In genomic region chr14:89621009-89621421, GRCh38 we compare ENCODE assay signal across 11 cellular contexts.
DNase-seq lines count a peak whose midpoint lies in the region; ATAC-seq, FAIRE-seq and TF ChIP-seq lines count a peak whose summit lies in the region.
"Had no signal": no experiment of that assay in that cellular context is flagged by ENCODE, and none has a peak within 500 bp of the region (broad histone marks: within the 10 kb centered on the region; RNA-seq: fewer than 3 reads in every experiment).

No MANE protein-coding gene starts in this region.

- no peak for FAIRE-seq in D721Med (lab: Jason Lieb, UNC)

- peaks cover 0 to 21% (median 2%) of the 10 kb centered on the region in 4 donors for H3K4me1 ChIP-seq in tibial artery

- H3K27me3 ChIP-seq in tibial artery, result no peaks in the 10 kb centered on the region

- TF ChIP-seq CTCF in tibial artery (IDR thresholded peaks at IDR 0.05) (no peak), D721Med (IDR thresholded peaks at IDR 0.05; ENCODE audit: insufficient read depth, missing control alignments) (no peak)

- ATAC-seq in GM18868 (IDR thresholded peaks at IDR 0.05; ENCODE audit: unreplicated experiment), result peak; percentile 24
- no peak for ATAC-seq in GM19455 (IDR thresholded peaks at IDR 0.05; ENCODE audit: unreplicated experiment)
- ATAC-seq: SK-N-SH treated with all-trans-retinoic acid at 6 μM for 48 hours had no signal

- no peaks in the 10 kb centered on the region for H3K9me3 ChIP-seq in tibial artery

- H3K36me3 ChIP-seq in tibial artery, result no peaks in the 10 kb centered on the region

- H3K27ac ChIP-seq in tibial artery, result no peak overlapping the region

- DNase-seq in activated CD4-positive, alpha-beta T cell treated with anti-CD3 and anti-CD28 coated beads, Interleukin-2, amount 50 U/mL, for 24 hours (ENCODE audit: low read depth in 1 of 2, low spot score in 1 of 2), result peak; percentile 47 to 66
- peak; percentile 23 for DNase-seq in activated naive CD8-positive, alpha-beta T cell treated with anti-CD3 and anti-CD28 coated beads, Interleukin-2, amount 50 U/mL, for 16 hours (ENCODE audit: low read depth, low spot score)
- DNase-seq in stimulated activated CD4-positive, alpha-beta T cell treated with anti-CD3 and anti-CD28 coated beads, Interleukin-2, amount 100 ng/mL, for 48 hours, result peak; percentile 31 to 47
- DNase-seq in tibial artery (no peak), D721Med (ENCODE audit: insufficient read length, low spot score) (no peak), NCI-H2196 treated with DMSO at 0.1 percent for 48 hours (lab: John Stamatoyannopoulos, UW; ENCODE audit: unreplicated experiment) (no peak)
- DNase-seq: anterior cingulate cortex, KBM-7 had no signal

- intact Hi-C loops in tibial artery (cut with DNase I; ENCODE audit: low total_unique reads), result no loop called here

- no peak overlapping the region for H3K4me3 ChIP-seq in tibial artery

Comparison
In these comparisons a context has a peak if more than half of its experiments do, and no peak if none do; other contexts are left out.
1. DNase-seq: peak in activated CD4-positive, alpha-beta T cell treated with anti-CD3 and anti-CD28 coated beads, Interleukin-2, amount 50 U/mL, for 24 hours (2 of 2), activated naive CD8-positive, alpha-beta T cell treated with anti-CD3 and anti-CD28 coated beads, Interleukin-2, amount 50 U/mL, for 16 hours (single experiment) and stimulated activated CD4-positive, alpha-beta T cell treated with anti-CD3 and anti-CD28 coated beads, Interleukin-2, amount 100 ng/mL, for 48 hours (2 of 2); none in tibial artery (0 of 2), D721Med (single experiment) and NCI-H2196 treated with DMSO at 0.1 percent for 48 hours (single experiment).